In genomic region chr4:185470503-185471195, GRCh38 we compare ENCODE assay signal across 8 cellular contexts. TPM values are rescaled to one million over a fixed set of nuclear protein-coding genes. Genes with fewer than 3 reads are reported as not detected.
DNase-seq lines count a peak whose midpoint lies in the region; ATAC-seq and TF ChIP-seq lines count a peak whose summit lies in the region.

No MANE protein-coding gene starts in this region.

- H3K79me2 ChIP-seq in parathyroid adenoma, result no peaks in the 10 kb centered on the region

- H3K36me3 ChIP-seq in HAP-1 (replicated peaks), result no peaks in the 10 kb centered on the region
- no peaks in the 10 kb centered on the region for H3K36me3 ChIP-seq in NT2/D1 (ENCODE audit: insufficient read depth, insufficient read length, low read length)
- no peaks in the 10 kb centered on the region for H3K36me3 ChIP-seq in adrenal gland (replicated peaks in 1 of 2)
- no peaks in the 10 kb centered on the region for H3K36me3 ChIP-seq in heart right ventricle
- no peaks in the 10 kb centered on the region for H3K36me3 ChIP-seq in parathyroid adenoma (ENCODE audit: control insufficient read depth, insufficient read depth, low read length)

- H3K9ac ChIP-seq in NT2/D1 (ENCODE audit: insufficient read length, low read depth) (peak overlapping the region; percentile 56), parathyroid adenoma (no peak overlapping the region)

- peak overlapping the region; percentile 99 for H3K4me2 ChIP-seq in parathyroid adenoma (ENCODE audit: low read length)

- no peak for TF ChIP-seq CTCF in adrenal gland (IDR thresholded peaks at IDR 0.05)
- no peak for TF ChIP-seq CTCF in heart right ventricle (IDR thresholded peaks at IDR 0.05)
- TF ChIP-seq CTCF in parathyroid adenoma (IDR thresholded peaks at IDR 0.05), result no peak

- ATAC-seq in heart right ventricle, result peak in 7 of 8 donors; percentile 16 to 68 (median 41)
- ATAC-seq in HG03108 (IDR thresholded peaks at IDR 0.05; ENCODE audit: unreplicated experiment), result no peak

- H2AFZ ChIP-seq in parathyroid adenoma, result peak overlapping the region; percentile 81

- DNase-seq in DMS53 treated with DMSO at 0.1 percent for 48 hours (lab: John Stamatoyannopoulos, UW; ENCODE audit: unreplicated experiment) (peak; percentile 63), HAP-1 (ENCODE audit: low spot score in 2 of 2) (peak; percentile 3 to 15), NT2/D1 (ENCODE audit: low read depth, low spot score) (no peak), adrenal gland (peak; percentile 63 to 88 (median 76)), heart right ventricle (peak; percentile 50 to 64), GDM1 (lab: John Stamatoyannopoulos, UW) (no peak)

- H3K27me3 ChIP-seq in HAP-1 (ENCODE audit: low read depth), result no peaks in the 10 kb centered on the region
- peaks cover 28% of the 10 kb centered on the region for H3K27me3 ChIP-seq in NT2/D1 (ENCODE audit: insufficient read depth, insufficient read length)
- no peaks in the 10 kb centered on the region for H3K27me3 ChIP-seq in adrenal gland
- H3K27me3 ChIP-seq in heart right ventricle, result peaks cover 0 to 37% (median 0%) of the 10 kb centered on the region in 7 donors
- no peaks in the 10 kb centered on the region for H3K27me3 ChIP-seq in parathyroid adenoma (ENCODE audit: control insufficient read depth, insufficient read depth, low read length)

- WGBS in adrenal gland, 4 donors, result 2 to 7% (median 4%) methylated on average over 19 to 41 of the region's 41 CpGs
- 2 to 3% methylated on average over 39 to 41 of the region's 41 CpGs for WGBS in heart right ventricle, 2 donors

- intact Hi-C loops in adrenal gland (cut with DNase I) (loop anchor here (5.0 to 10.0 kb wide), 2 partner anchors 104 to 127 kb away; no protein-coding TSS in a partner anchor), heart right ventricle (cut with DNase I) (loop anchor here (1.0 to 10.0 kb wide), 12 partner anchors 37 to 567 kb away; partner anchors contain the start of genes PDLIM3 (in 3 of the 10), ANKRD37 (in 1 of the 10) and LRP2BP (in 1 of the 10))

- in situ Hi-C loops in HAP-1 (cut with MboI; ENCODE audit: low sequenced_read_pairs), result no loop called here

- H3K9me3 ChIP-seq in HAP-1 (no peaks in the 10 kb centered on the region), NT2/D1 (ENCODE audit: insufficient read depth, low read length) (no peaks in the 10 kb centered on the region), adrenal gland (replicated peaks in 1 of 3) (no peaks in the 10 kb centered on the region), heart right ventricle (no peaks in the 10 kb centered on the region), parathyroid adenoma (ENCODE audit: control insufficient read depth, low read length) (no peaks in the 10 kb centered on the region)

- H3K27ac ChIP-seq in adrenal gland (peak overlapping the region in 2 of 5 donors; percentile 31 to 63), heart right ventricle (peak overlapping the region in 6 of 10 donors; percentile 49 to 63 (median 56)), parathyroid adenoma (peak overlapping the region; percentile 51)

- H3K4me1 ChIP-seq in HAP-1, result no peaks in the 10 kb centered on the region; the same call in 1 of the 2 replicates
- H3K4me1 ChIP-seq in NT2/D1 (ENCODE audit: insufficient read depth, insufficient read length), result peaks cover 2% of the 10 kb centered on the region
- H3K4me1 ChIP-seq in adrenal gland (replicated peaks in 1 of 2), result peaks cover 0 to 4% of the 10 kb centered on the region in 2 donors
- H3K4me1 ChIP-seq in heart right ventricle, result peaks cover 0 to 22% (median 12%) of the 10 kb centered on the region in 9 donors
- H3K4me1 ChIP-seq in parathyroid adenoma, result no peaks in the 10 kb centered on the region

- H3K4me3 ChIP-seq in HAP-1 (peak overlapping the region; percentile 60), NT2/D1 (ENCODE audit: insufficient read length, low read depth) (peak overlapping the region; percentile 62), adrenal gland (peak overlapping the region in 3 of 4 donors; percentile 26 to 62 (median 61)), heart right ventricle (peak overlapping the region; percentile 19 to 87 (median 65)), parathyroid adenoma (ENCODE audit: low read depth, low read length) (peak overlapping the region; percentile 72)

- TF ChIP-seq POLR2A in adrenal gland (IDR thresholded peaks at IDR 0.05), result no peak

RNA-seq across cellular contexts. Expression of gene CCDC110, which starts 0.9 kb away (rescaled TPM):
- total RNA-seq in adrenal gland (1 to 10 TPM in 6 of 8 donors, under 1 TPM in 1, not detected in 1; 0.84 to 2.7 (median 1.5) TPM), heart right ventricle (1 to 10 TPM in 7 of 10 donors, under 1 TPM in 3; 0.54 to 2.5 (median 1.9) TPM)
- polyA plus RNA-seq in adrenal gland (1 to 10 TPM in 1 of 3 donors, under 1 TPM in 2; 0.64 to 2.0 (median 0.64) TPM), heart right ventricle (under 1 TPM; 0.12 to 0.29 TPM)

RNA-seq across cellular contexts. Expression of gene UFSP2, which starts 44.9 kb away (rescaled TPM):
- total RNA-seq in adrenal gland, result 10 to 100 TPM; 19.7 to 50.0 (median 44.1) TPM
- 10 to 100 TPM; 20.9 to 76.4 (median 21.2) TPM for polyA plus RNA-seq in adrenal gland
- 10 to 100 TPM; 29.4 to 52.4 (median 43.7) TPM for total RNA-seq in heart right ventricle
- polyA plus RNA-seq in heart right ventricle, result 10 to 100 TPM; 16.5 to 28.6 TPM

Comparison
In these comparisons a context has a peak if more than half of its experiments do, and no peak if none do; other contexts are left out.
1. DNase-seq: peak in DMS53 treated with DMSO at 0.1 percent for 48 hours (single experiment), HAP-1 (2 of 2), adrenal gland (7 of 7) and heart right ventricle (2 of 2); none in NT2/D1 (single experiment) and GDM1 (single experiment).
2. Peak in every context shown above with its lines, with median percentiles within 50 percentile points of each other: H3K4me3 ChIP-seq.